ENCODE assay signal across 18 cellular contexts in the genomic region with DNA sequence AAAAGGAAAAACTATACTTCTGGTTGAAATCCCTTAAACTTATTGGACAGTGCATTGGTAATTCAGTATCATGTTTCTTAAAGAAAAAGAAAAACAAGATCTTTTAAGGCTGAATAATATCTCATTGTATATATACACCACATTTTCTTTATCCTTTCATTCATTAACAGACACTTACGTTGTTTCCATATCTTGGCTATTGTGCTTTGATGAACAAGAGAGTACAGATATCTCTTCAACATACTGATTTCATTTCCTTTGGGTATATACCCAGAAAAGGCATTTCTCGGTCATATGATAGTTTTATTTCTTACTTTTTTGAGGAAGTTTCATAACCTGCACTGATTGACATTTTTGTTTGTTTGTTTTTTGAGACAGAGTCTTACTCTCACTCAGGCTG.
"Had no signal": no experiment of that assay in that cellular context is flagged by ENCODE, and none has a peak within 500 bp of the region (broad histone marks: within the 10 kb centered on the region; RNA-seq: fewer than 3 reads in every experiment).

No MANE protein-coding gene starts in this region.

- H3K36me3 ChIP-seq: esophagus squamous epithelium, lower lobe of right lung, neutrophil, pancreas, right lobe of liver, transverse colon, vagina had no signal

- H3K9me3 ChIP-seq: esophagus squamous epithelium, lower lobe of right lung, neutrophil, pancreas, right lobe of liver, transverse colon, vagina had no signal

- ATAC-seq: effector memory CD8-positive, alpha-beta T cell; natural killer cell treated with Interleukin-12 subunit alpha and Interleukin-12 subunit beta and Interleukin-15 and Interleukin-18, amount 100 ng/mL, for 72 hours; right lobe of liver; stimulated activated memory B cell treated with anti-CD40 and anti-IgM and Interleukin-4, amounts not matched to agents 10 μg/mL and 1 μg/mL and 100 μg/mL, for 72 hours; stimulated activated naive CD8-positive, alpha-beta T cell treated with anti-CD3 and anti-CD28 coated beads, Interleukin-15, Interleukin-2, amounts not matched to agents 100 U/mL and 50 U/mL, for 24 hours had no signal

- H3K4me1 ChIP-seq: pancreas, right lobe of liver, transverse colon had no signal

- H3K27ac ChIP-seq: lower lobe of right lung, neutrophil, pancreas, right lobe of liver, transverse colon, vagina had no signal

- DNase-seq: cortex of kidney; effector memory CD8-positive, alpha-beta T cell; erythroblast; esophagus squamous epithelium; hypothalamus; immature natural killer cell; left ventricle myocardium superior; lower lobe of right lung; pancreas; right lobe of liver; stimulated activated CD4-positive, alpha-beta T cell treated with anti-CD3 and anti-CD28 coated beads, Interleukin-2, amount 100 ng/mL, for 24 hours; stimulated activated CD4-positive, alpha-beta T cell treated with anti-CD3 and anti-CD28 coated beads, Interleukin-4, amount 100 ng/mL, for 4 hours; stimulated activated naive CD8-positive, alpha-beta T cell treated with anti-CD3 and anti-CD28 coated beads, Interleukin-15, Interleukin-2, amounts not matched to agents 100 U/mL and 50 U/mL, for 24 hours; transverse colon had no signal

- H3K4me3 ChIP-seq: esophagus squamous epithelium, lower lobe of right lung, pancreas, right lobe of liver, transverse colon, vagina had no signal

- H3K27me3 ChIP-seq: esophagus squamous epithelium, neutrophil, pancreas, right lobe of liver, transverse colon, vagina had no signal
